In the genomic region with DNA sequence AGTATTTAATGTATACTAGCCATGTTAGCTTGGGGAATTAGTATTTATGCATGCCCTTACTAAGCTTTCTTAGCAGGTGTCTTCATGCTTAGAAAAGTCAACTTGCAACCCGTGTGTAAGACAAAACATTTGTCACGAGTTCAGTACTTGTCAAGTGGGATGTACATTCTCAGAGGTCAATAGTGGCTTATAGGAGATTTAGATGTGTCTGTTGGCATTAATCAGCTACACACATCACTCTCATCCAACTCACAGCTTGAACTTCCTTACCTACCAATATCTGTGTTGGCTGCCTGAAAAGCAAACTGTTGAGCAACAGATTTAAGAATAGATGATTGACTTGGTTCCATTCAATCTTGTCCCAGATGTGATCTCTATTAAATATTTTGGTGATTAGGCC, we compare ENCODE assay signal across 1 cellular context.
TF ChIP-seq lines count a peak whose summit lies in the region.

No MANE protein-coding gene starts in this region.

TF ChIP-seq in WTC11, 78 proteins besides CTCF, POLR2A, EP300 and RAD21 (continued from another document):
- TF ChIP-seq, protein P1, sequence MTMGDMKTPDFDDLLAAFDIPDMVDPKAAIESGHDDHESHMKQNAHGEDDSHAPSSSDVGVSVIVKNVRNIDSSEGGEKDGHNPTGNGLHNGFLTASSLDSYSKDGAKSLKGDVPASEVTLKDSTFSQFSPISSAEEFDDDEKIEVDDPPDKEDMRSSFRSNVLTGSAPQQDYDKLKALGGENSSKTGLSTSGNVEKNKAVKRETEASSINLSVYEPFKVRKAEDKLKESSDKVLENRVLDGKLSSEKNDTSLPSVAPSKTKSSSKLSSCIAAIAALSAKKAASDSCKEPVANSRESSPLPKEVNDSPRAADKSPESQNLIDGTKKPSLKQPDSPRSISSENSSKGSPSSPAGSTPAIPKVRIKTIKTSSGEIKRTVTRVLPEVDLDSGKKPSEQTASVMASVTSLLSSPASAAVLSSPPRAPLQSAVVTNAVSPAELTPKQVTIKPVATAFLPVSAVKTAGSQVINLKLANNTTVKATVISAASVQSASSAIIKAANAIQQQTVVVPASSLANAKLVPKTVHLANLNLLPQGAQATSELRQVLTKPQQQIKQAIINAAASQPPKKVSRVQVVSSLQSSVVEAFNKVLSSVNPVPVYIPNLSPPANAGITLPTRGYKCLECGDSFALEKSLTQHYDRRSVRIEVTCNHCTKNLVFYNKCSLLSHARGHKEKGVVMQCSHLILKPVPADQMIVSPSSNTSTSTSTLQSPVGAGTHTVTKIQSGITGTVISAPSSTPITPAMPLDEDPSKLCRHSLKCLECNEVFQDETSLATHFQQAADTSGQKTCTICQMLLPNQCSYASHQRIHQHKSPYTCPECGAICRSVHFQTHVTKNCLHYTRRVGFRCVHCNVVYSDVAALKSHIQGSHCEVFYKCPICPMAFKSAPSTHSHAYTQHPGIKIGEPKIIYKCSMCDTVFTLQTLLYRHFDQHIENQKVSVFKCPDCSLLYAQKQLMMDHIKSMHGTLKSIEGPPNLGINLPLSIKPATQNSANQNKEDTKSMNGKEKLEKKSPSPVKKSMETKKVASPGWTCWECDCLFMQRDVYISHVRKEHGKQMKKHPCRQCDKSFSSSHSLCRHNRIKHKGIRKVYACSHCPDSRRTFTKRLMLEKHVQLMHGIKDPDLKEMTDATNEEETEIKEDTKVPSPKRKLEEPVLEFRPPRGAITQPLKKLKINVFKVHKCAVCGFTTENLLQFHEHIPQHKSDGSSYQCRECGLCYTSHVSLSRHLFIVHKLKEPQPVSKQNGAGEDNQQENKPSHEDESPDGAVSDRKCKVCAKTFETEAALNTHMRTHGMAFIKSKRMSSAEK (CRISPR knock-in tag; IDR thresholded peaks at IDR 0.05; ENCODE audit: borderline replicate concordance), result no peak
- TF ChIP-seq ZNF232 (CRISPR knock-in tag; IDR thresholded peaks at IDR 0.05) (no peak), ZNF423 (CRISPR knock-in tag; IDR thresholded peaks at IDR 0.05) (no peak), CREM (CRISPR knock-in tag; IDR thresholded peaks at IDR 0.05) (no peak), ZNF396 (CRISPR knock-in tag; IDR thresholded peaks at IDR 0.05; ENCODE audit: borderline replicate concordance) (no peak), FOXK1 (CRISPR knock-in tag; IDR thresholded peaks at IDR 0.05) (no peak)
- TF ChIP-seq, protein P2, sequence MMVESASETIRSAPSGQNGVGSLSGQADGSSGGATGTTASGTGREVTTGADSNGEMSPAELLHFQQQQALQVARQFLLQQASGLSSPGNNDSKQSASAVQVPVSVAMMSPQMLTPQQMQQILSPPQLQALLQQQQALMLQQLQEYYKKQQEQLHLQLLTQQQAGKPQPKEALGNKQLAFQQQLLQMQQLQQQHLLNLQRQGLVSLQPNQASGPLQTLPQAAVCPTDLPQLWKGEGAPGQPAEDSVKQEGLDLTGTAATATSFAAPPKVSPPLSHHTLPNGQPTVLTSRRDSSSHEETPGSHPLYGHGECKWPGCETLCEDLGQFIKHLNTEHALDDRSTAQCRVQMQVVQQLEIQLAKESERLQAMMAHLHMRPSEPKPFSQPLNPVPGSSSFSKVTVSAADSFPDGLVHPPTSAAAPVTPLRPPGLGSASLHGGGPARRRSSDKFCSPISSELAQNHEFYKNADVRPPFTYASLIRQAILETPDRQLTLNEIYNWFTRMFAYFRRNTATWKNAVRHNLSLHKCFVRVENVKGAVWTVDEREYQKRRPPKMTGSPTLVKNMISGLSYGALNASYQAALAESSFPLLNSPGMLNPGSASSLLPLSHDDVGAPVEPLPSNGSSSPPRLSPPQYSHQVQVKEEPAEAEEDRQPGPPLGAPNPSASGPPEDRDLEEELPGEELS (CRISPR knock-in tag; IDR thresholded peaks at IDR 0.05), result no peak
- TF ChIP-seq, protein P3, sequence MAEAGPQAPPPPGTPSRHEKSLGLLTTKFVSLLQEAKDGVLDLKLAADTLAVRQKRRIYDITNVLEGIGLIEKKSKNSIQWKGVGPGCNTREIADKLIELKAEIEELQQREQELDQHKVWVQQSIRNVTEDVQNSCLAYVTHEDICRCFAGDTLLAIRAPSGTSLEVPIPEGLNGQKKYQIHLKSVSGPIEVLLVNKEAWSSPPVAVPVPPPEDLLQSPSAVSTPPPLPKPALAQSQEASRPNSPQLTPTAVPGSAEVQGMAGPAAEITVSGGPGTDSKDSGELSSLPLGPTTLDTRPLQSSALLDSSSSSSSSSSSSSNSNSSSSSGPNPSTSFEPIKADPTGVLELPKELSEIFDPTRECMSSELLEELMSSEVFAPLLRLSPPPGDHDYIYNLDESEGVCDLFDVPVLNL (CRISPR knock-in tag; IDR thresholded peaks at IDR 0.05; ENCODE audit: borderline replicate concordance, low read depth), result no peak
- TF ChIP-seq, protein P4, sequence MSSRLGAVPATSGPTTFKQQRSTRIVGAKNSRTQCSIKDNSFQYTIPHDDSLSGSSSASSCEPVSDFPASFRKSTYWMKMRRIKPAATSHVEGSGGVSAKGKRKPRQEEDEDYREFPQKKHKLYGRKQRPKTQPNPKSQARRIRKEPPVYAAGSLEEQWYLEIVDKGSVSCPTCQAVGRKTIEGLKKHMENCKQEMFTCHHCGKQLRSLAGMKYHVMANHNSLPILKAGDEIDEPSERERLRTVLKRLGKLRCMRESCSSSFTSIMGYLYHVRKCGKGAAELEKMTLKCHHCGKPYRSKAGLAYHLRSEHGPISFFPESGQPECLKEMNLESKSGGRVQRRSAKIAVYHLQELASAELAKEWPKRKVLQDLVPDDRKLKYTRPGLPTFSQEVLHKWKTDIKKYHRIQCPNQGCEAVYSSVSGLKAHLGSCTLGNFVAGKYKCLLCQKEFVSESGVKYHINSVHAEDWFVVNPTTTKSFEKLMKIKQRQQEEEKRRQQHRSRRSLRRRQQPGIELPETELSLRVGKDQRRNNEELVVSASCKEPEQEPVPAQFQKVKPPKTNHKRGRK (CRISPR knock-in tag; IDR thresholded peaks at IDR 0.05; ENCODE audit: borderline replicate concordance), result no peak
- TF ChIP-seq, protein P5, sequence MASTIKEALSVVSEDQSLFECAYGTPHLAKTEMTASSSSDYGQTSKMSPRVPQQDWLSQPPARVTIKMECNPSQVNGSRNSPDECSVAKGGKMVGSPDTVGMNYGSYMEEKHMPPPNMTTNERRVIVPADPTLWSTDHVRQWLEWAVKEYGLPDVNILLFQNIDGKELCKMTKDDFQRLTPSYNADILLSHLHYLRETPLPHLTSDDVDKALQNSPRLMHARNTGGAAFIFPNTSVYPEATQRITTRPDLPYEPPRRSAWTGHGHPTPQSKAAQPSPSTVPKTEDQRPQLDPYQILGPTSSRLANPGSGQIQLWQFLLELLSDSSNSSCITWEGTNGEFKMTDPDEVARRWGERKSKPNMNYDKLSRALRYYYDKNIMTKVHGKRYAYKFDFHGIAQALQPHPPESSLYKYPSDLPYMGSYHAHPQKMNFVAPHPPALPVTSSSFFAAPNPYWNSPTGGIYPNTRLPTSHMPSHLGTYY (CRISPR knock-in tag; IDR thresholded peaks at IDR 0.05), result no peak
